In the genomic region with DNA sequence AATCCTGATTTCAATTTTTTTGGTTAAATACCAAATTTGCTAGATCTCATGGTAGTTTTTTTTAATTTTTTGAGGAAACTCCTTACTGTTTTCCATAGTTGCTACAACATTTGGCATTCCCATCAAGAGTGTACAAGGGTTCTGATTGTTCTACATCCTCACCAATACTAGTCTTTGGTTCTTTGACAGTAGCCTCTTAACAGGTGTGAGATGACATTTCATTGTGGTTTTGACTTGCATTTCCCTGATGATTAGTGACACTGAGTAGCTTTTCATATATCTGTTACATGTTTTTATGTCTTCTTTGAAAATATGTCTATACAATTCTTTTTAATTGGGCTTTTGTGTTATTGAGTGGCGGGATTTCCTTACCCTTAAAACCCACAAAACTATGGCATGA, we compare ENCODE assay signal across 16 cellular contexts. TPM values are rescaled to one million over a fixed set of nuclear protein-coding genes. Genes with fewer than 3 reads are reported as not detected.
A peak's percentile ranks its signal among the peaks of the same experiment; 100 is the strongest.
DNase-seq lines count a peak whose midpoint lies in the region; ATAC-seq and TF ChIP-seq lines count a peak whose summit lies in the region.
"Had no signal": no experiment of that assay in that cellular context is flagged by ENCODE, and none has a peak within 500 bp of the region (broad histone marks: within the 10 kb centered on the region; RNA-seq: fewer than 3 reads in every experiment).

No MANE protein-coding gene starts in this region.

- H3K27me3 ChIP-seq in testis (no peaks in the 10 kb centered on the region), H7 (ENCODE audit: control insufficient read depth, insufficient read depth, low read length) (no peaks in the 10 kb centered on the region)

- H3K4me2 ChIP-seq in OCI-LY7 (ENCODE audit: low read length), result peak overlapping the region; percentile 49

- WGBS in testis, 2 donors, result 94 to 100% methylated on average over 1 of the region's 1 CpG

- no peaks in the 10 kb centered on the region for H4K20me1 ChIP-seq in OCI-LY7 (ENCODE audit: insufficient read depth, low read length)

- CTCF ChIA-PET in OCI-LY7 (lab: Charles Lee; ENCODE audit: unreplicated experiment), result interaction anchor here (1.2 kb wide), 1 partner anchor 19 kb away, joined by 3 read pairs; no protein-coding TSS in a partner anchor

- no peaks in the 10 kb centered on the region for H3K36me3 Mint-ChIP-seq in activated T-cell treated with anti-CD3 and anti-CD28 coated beads, Interleukin-2, amount 50 U/mL, for 24 hours (ENCODE audit: low read depth)

- DNase-seq in OCI-LY7 (ENCODE audit: low spot score) (peak; percentile 47), testis (no peak), H7 (no peak)
- no peak for DNase-seq in activated T-cell treated with anti-CD3 and anti-CD28 coated beads, Interleukin-2, amount 50 U/mL, for 24 hours
- DNase-seq: activated naive CD4-positive, alpha-beta T cell treated with anti-CD3 and anti-CD28 coated beads, Interleukin-2, amount 50 U/mL, for 16 hours; HCEC 1CT; mesendoderm; NCI-H1417 treated with DMSO at 0.1 percent for 48 hours; NCI-H2227 treated with DMSO at 0.1 percent for 48 hours had no signal

- no peaks in the 10 kb centered on the region for H3K9me2 ChIP-seq in OCI-LY7 (ENCODE audit: insufficient read depth, low read length)

- H3K4me3 ChIP-seq in OCI-LY7 (ENCODE audit: low read depth, low read length, poor library complexity, severe bottlenecking), result no peak overlapping the region
- H3K4me3 ChIP-seq in testis, result no peak overlapping the region
- no peak overlapping the region for H3K4me3 ChIP-seq in H7 (ENCODE audit: insufficient read depth, low read depth, low read length)
- H3K4me3 ChIP-seq: coronary artery had no signal

- no peaks in the 10 kb centered on the region for H3K27me3 Mint-ChIP-seq in activated T-cell treated with anti-CD3 and anti-CD28 coated beads, Interleukin-2, amount 50 U/mL, for 24 hours

- no peaks in the 10 kb centered on the region for H3K9me3 ChIP-seq in OCI-LY7 (ENCODE audit: low read length)
- H3K9me3 ChIP-seq in testis, result no peaks in the 10 kb centered on the region

- no peaks in the 10 kb centered on the region for H3K36me3 ChIP-seq in OCI-LY7 (ENCODE audit: insufficient read depth, low read length)
- no peaks in the 10 kb centered on the region for H3K36me3 ChIP-seq in testis (ENCODE audit: low read depth, missing control alignments)
- no peaks in the 10 kb centered on the region for H3K36me3 ChIP-seq in H7 (replicated peaks; ENCODE audit: control insufficient read depth, insufficient read depth, low read length)

- intact Hi-C loops in OCI-LY7 (cut with micrococcal nuclease; ENCODE audit: unreplicated experiment), result no loop called here
- intact Hi-C loops in testis (cut with DNase I; ENCODE audit: low total_unique reads), result no loop called here

- POLR2A ChIA-PET in OCI-LY7 (lab: Charles Lee), result interaction anchor here (0.6 to 6.1 kb wide), 7 partner anchors 15 to 395 kb away, joined by 3 to 90 read pairs (median 4); no protein-coding TSS in a partner anchor

- H3K4me3 Mint-ChIP-seq in activated T-cell treated with anti-CD3 and anti-CD28 coated beads, Interleukin-2, amount 50 U/mL, for 24 hours, result no peak overlapping the region
- H3K4me3 Mint-ChIP-seq: neural crest cell had no signal

- ATAC-seq in GM18858 (IDR thresholded peaks at IDR 0.05; ENCODE audit: unreplicated experiment) (peak; percentile 60), GM21423 (IDR thresholded peaks at IDR 0.05; ENCODE audit: unreplicated experiment) (peak; percentile 56), HG02943 (IDR thresholded peaks at IDR 0.05; ENCODE audit: low read depth, unreplicated experiment) (peak; percentile 51), GM18873 (IDR thresholded peaks at IDR 0.05; ENCODE audit: low FRiP score, unreplicated experiment) (no peak)

- H3K27ac ChIP-seq in OCI-LY7 (ENCODE audit: low read depth, low read length, poor library complexity, severe bottlenecking), result no peak overlapping the region
- H3K27ac ChIP-seq in testis, result no peak overlapping the region
- H3K27ac ChIP-seq: coronary artery had no signal

- peaks cover 7% of the 10 kb centered on the region for H3K4me1 Mint-ChIP-seq in activated T-cell treated with anti-CD3 and anti-CD28 coated beads, Interleukin-2, amount 50 U/mL, for 24 hours (ENCODE audit: low read depth)
- H3K4me1 Mint-ChIP-seq: neural crest cell had no signal

- TF ChIP-seq CTCF in OCI-LY7 (conservative IDR thresholded peaks at IDR 0.05; ENCODE audit: low read length), result no peak
- TF ChIP-seq CTCF in testis (IDR thresholded peaks at IDR 0.05), result no peak

- H3K4me1 ChIP-seq in OCI-LY7 (ENCODE audit: insufficient read depth, low read length, poor library complexity, severe bottlenecking), result peaks cover 47% of the 10 kb centered on the region
- H3K4me1 ChIP-seq in testis, result no peaks in the 10 kb centered on the region

- no peak for TF ChIP-seq POLR2A in testis (IDR thresholded peaks at IDR 0.05)

- H3K9me3 Mint-ChIP-seq in activated T-cell treated with anti-CD3 and anti-CD28 coated beads, Interleukin-2, amount 50 U/mL, for 24 hours, result no peaks in the 10 kb centered on the region
- H3K9me3 Mint-ChIP-seq: neural crest cell had no signal

- H2AFZ ChIP-seq in OCI-LY7 (ENCODE audit: low read length), result peak overlapping the region; percentile 63; the same call in 1 of the 2 replicates

- H3K27ac Mint-ChIP-seq in activated T-cell treated with anti-CD3 and anti-CD28 coated beads, Interleukin-2, amount 50 U/mL, for 24 hours, result no peak overlapping the region

- H3K79me2 ChIP-seq in OCI-LY7 (ENCODE audit: insufficient read depth, low read depth, low read length), result peaks cover 7% of the 10 kb centered on the region; the same call in 1 of the 2 replicates

- BruUV-seq in OCI-LY7 (replicated peaks; lab: Mats Ljungman, UMichigan), result no TSS peak

RNA-seq across cellular contexts. Expression of a gene that starts 20.9 kb away (rescaled TPM):
- 80.4 and 83.0 TPM in 2 replicates for total RNA-seq in OCI-LY7 (2014; rRNA removed; shearing (Covaris generic))
- total RNA-seq in OCI-LY7 (2022) (214 and 245 TPM in 2 replicates), testis (under 1 TPM in 1 of 2 donors, not detected in 1; 0.25 TPM)
- polyA plus RNA-seq in testis (ENCODE audit: insufficient read depth, low read depth, low replicate concordance), result not detected
- total RNA-seq in H7 (2014; rRNA removed; shearing (Covaris generic)), result not detected in 2 replicates
- total RNA-seq: HT1080, neural crest cell had no signal

RNA-seq across cellular contexts. Expression of a gene that starts 39.5 kb away (rescaled TPM):
- total RNA-seq in OCI-LY7 (2014; rRNA removed; shearing (Covaris generic)), result 0.79 and 0.85 TPM in 2 replicates
- 0.37 TPM in 1 of 2 replicates, not detected in the other for total RNA-seq in OCI-LY7 (2022)
- 10 to 100 TPM; 17.2 to 69.5 TPM for total RNA-seq in testis
- 3.9 TPM for polyA plus RNA-seq in testis (ENCODE audit: insufficient read depth, low read depth, low replicate concordance)
- 0.07 TPM in 1 of 2 replicates, not detected in the other for total RNA-seq in H7 (2014; rRNA removed; shearing (Covaris generic))
- total RNA-seq: HT1080, neural crest cell had no signal

Comparison
In these comparisons a context has a peak if more than half of its experiments do, and no peak if none do; other contexts are left out.
1. RNA of a gene that starts 20.9 kb away (total RNA-seq): 80.4 to 245 TPM in OCI-LY7; 0.25 TPM in testis and not detected in H7; every median in the first group is over 10 times any median in the second.
2. RNA of a gene that starts 39.5 kb away (total RNA-seq): 17.2 to 69.5 TPM in testis; 0.37 to 0.85 TPM in OCI-LY7 and 0.07 TPM in H7; every median in the first group is over 4 times any median in the second.